In the genomic region with DNA sequence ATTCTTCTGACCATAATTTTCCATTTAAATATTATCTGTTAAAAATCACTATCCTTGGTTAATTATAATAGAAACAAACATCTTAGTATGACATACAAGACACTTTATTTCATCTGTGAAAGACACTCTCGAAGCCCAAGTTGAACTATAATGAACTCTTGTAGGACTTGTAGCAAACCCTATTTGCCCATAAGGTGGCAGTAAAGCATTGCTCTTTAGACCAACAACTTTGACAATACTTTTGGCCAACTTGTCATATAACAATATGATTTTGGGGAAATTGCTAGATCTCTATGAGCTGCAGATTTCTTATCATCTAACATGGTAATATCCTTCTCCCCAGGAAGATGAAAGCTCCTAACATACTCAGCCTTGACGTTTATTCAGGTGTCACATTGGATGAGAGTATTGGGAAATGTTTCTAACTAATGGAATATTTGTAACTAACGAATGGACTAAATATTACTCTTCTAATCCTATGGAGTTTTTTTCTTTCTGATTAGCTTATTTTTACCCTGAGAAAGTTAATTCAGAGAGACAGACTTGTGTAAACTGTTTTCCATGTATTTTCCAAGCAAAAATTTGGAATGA, we compare ENCODE assay signal across 8 cellular contexts. TPM values are rescaled to one million over a fixed set of nuclear protein-coding genes. Genes with fewer than 3 reads are reported as not detected.
DNase-seq lines count a peak whose midpoint lies in the region; ATAC-seq, FAIRE-seq and TF ChIP-seq lines count a peak whose summit lies in the region.

No MANE protein-coding gene starts in this region.

- intact Hi-C loops in pancreas (cut with DNase I) = loop anchor here in 1 of 3 donors (10.0 kb wide), 1 partner anchor 555 kb away; no protein-coding TSS in a partner anchor

- H3K27ac Mint-ChIP-seq in stimulated activated memory B cell treated with anti-CD40 and anti-IgM and Interleukin-4, amounts not matched to agents 10 μg/mL and 1 μg/mL and 100 μg/mL, for 72 hours = no peak overlapping the region

- H3K4me3 Mint-ChIP-seq in stimulated activated memory B cell treated with anti-CD40 and anti-IgM and Interleukin-4, amounts not matched to agents 10 μg/mL and 1 μg/mL and 100 μg/mL, for 72 hours = no peak overlapping the region

- H3K4me1 ChIP-seq in pancreas = no peaks in the 10 kb centered on the region

- no peaks in the 10 kb centered on the region for H3K9me3 Mint-ChIP-seq in stimulated activated memory B cell treated with anti-CD40 and anti-IgM and Interleukin-4, amounts not matched to agents 10 μg/mL and 1 μg/mL and 100 μg/mL, for 72 hours

- no peaks in the 10 kb centered on the region for H3K36me3 ChIP-seq in pancreas

- no peaks in the 10 kb centered on the region for H3K36me3 Mint-ChIP-seq in stimulated activated memory B cell treated with anti-CD40 and anti-IgM and Interleukin-4, amounts not matched to agents 10 μg/mL and 1 μg/mL and 100 μg/mL, for 72 hours

- no peaks in the 10 kb centered on the region for H3K27me3 ChIP-seq in pancreas

- H3K4me3 ChIP-seq in foreskin fibroblast (ENCODE audit: low read depth in 1 of 2, low read length in 2 of 2) (no peak overlapping the region), pancreas (no peak overlapping the region)

- no peak overlapping the region for H3K27ac ChIP-seq in pancreas

- ATAC-seq in GM21717 (IDR thresholded peaks at IDR 0.05; ENCODE audit: unreplicated experiment) (peak; percentile 78), pancreas (peak in 3 of 4 donors; percentile 81 to 87 (median 82))
- ATAC-seq in stimulated activated memory B cell treated with anti-CD40 and anti-IgM and Interleukin-4, amounts not matched to agents 10 μg/mL and 1 μg/mL and 100 μg/mL, for 72 hours = no peak

- TF ChIP-seq CTCF in foreskin fibroblast (IDR thresholded peaks at IDR 0.05; ENCODE audit: low read depth, low read length) (peak; percentile 61), pancreas (IDR thresholded peaks at IDR 0.05) (peak; percentile 17 to 55 (median 46))

- peak; percentile 58 for DNase-seq in EH (ENCODE audit: low read depth)
- DNase-seq in NAMALWA (ENCODE audit: low spot score) = peak; percentile 71
- DNase-seq in SW 1271 (lab: John Stamatoyannopoulos, UW) = peak; percentile 13 to 58
- peak; percentile 16 to 56 for DNase-seq in foreskin fibroblast
- DNase-seq in pancreas = no peak
- no peak for DNase-seq in NCI-H128 (lab: John Stamatoyannopoulos, UW; ENCODE audit: unreplicated experiment)

- FAIRE-seq in pancreas (lab: Jason Lieb, UNC) = peak; percentile 96

- H3K4me1 Mint-ChIP-seq in stimulated activated memory B cell treated with anti-CD40 and anti-IgM and Interleukin-4, amounts not matched to agents 10 μg/mL and 1 μg/mL and 100 μg/mL, for 72 hours = no peaks in the 10 kb centered on the region

- H3K27me3 Mint-ChIP-seq in stimulated activated memory B cell treated with anti-CD40 and anti-IgM and Interleukin-4, amounts not matched to agents 10 μg/mL and 1 μg/mL and 100 μg/mL, for 72 hours = peaks cover 8% of the 10 kb centered on the region

- no peaks in the 10 kb centered on the region for H3K9me3 ChIP-seq in pancreas

- 31 to 33% methylated on average over 3 of the region's 3 CpGs for WGBS in pancreas, 2 donors

RNA-seq across cellular contexts. Expression of gene SPINK14, which starts 11.0 kb away (rescaled TPM):
- total RNA-seq in pancreas = not detected
- not detected for polyA plus RNA-seq in pancreas

RNA-seq across cellular contexts. Expression of gene SPINK6, which starts 23.5 kb away (rescaled TPM):
- total RNA-seq in pancreas = not detected
- polyA plus RNA-seq in pancreas = not detected

RNA-seq across cellular contexts. Expression of gene MARCOL, which starts 59.0 kb away (rescaled TPM):
- total RNA-seq in pancreas = not detected
- polyA plus RNA-seq in pancreas = not detected

Comparison
In these comparisons a context has a peak if more than half of its experiments do, and no peak if none do; other contexts are left out.
1. DNase-seq: peak in EH (single experiment), NAMALWA (single experiment), SW 1271 (2 of 2) and foreskin fibroblast (2 of 2); none in pancreas (0 of 6) and NCI-H128 (single experiment).